8 cellular contexts compared by ENCODE assay signal in genomic region chr20:37095108-37095608, GRCh38. TPM values are rescaled to one million over a fixed set of nuclear protein-coding genes. Genes with fewer than 3 reads are reported as not detected.
DNase-seq lines count a peak whose midpoint lies in the region; ATAC-seq, FAIRE-seq and TF ChIP-seq lines count a peak whose summit lies in the region.

No MANE protein-coding gene starts in this region.

- DNase-seq in COLO668 (lab: John Stamatoyannopoulos, UW; ENCODE audit: unreplicated experiment) (peak; percentile 42), GM20000 (ENCODE audit: low spot score) (peak; percentile 39), endothelial cell of umbilical vein (ENCODE audit: low read depth, low spot score) (no peak), urothelium cell line (ENCODE audit: low spot score) (peak; percentile 44), hippocampal formation (lab: John Stamatoyannopoulos, UW) (no peak)
- DNase-seq in activated CD4-positive, alpha-beta T cell treated with anti-CD3 and anti-CD28 coated beads for 36 hours = peak; percentile 65
- peak; percentile 31 to 77 (median 71) for DNase-seq in naive thymus-derived CD4-positive, alpha-beta T cell

- peak overlapping the region; percentile 99 for H3K27ac Mint-ChIP-seq in activated CD4-positive, alpha-beta T cell treated with anti-CD3 and anti-CD28 coated beads for 36 hours
- H3K27ac Mint-ChIP-seq in naive thymus-derived CD4-positive, alpha-beta T cell = peak overlapping the region; percentile 96 to 100 (median 99)

- peaks cover 40% of the 10 kb centered on the region for H3K79me2 ChIP-seq in endothelial cell of umbilical vein (ENCODE audit: control insufficient read depth, insufficient read depth, low read length)

- H3K36me3 ChIP-seq in KOPT-K1 (ENCODE audit: insufficient read depth, low read length) = peaks cover 45% of the 10 kb centered on the region
- H3K36me3 ChIP-seq in endothelial cell of umbilical vein (ENCODE audit: control insufficient read depth in 2 of 2, extremely low read depth in 1 of 2, insufficient read depth in 2 of 2, low read length in 2 of 2) = peaks cover 0 to 2% of the 10 kb centered on the region in 2 experiments
- no peaks in the 10 kb centered on the region for H3K36me3 ChIP-seq in naive thymus-derived CD4-positive, alpha-beta T cell (ENCODE audit: control insufficient read depth in 2 of 3, insufficient read depth in 3 of 3, low read length in 3 of 3)

- peaks cover 29% of the 10 kb centered on the region for H3K4me1 Mint-ChIP-seq in activated CD4-positive, alpha-beta T cell treated with anti-CD3 and anti-CD28 coated beads for 36 hours
- peaks cover 15 to 45% (median 36%) of the 10 kb centered on the region in 7 donors for H3K4me1 Mint-ChIP-seq in naive thymus-derived CD4-positive, alpha-beta T cell

- H3K9ac ChIP-seq in endothelial cell of umbilical vein (replicated peaks; ENCODE audit: extremely low read depth, insufficient read depth, low read length) = peak overlapping the region; percentile 85

- POLR2A ChIA-PET in activated CD4-positive, alpha-beta T cell treated with anti-CD3 and anti-CD28 coated beads for 36 hours (lab: Charles Lee) = interaction anchor here (0.6 to 1.7 kb wide), 6 partner anchors 13 to 1141 kb away, joined by 3 to 12 read pairs (median 6); partner anchors contain the start of genes MROH8, RPN2 and SCAND1
- POLR2A ChIA-PET in endothelial cell of umbilical vein (lab: Charles Lee) = interaction anchor here (0.6 kb wide), 1 partner anchor 35 kb away, joined by 3 read pairs; no protein-coding TSS in a partner anchor
- POLR2A ChIA-PET in naive thymus-derived CD4-positive, alpha-beta T cell (lab: Charles Lee) = interaction anchor here (0.7 to 2.6 kb wide), 13 partner anchors 9 to 432 kb away, joined by 3 to 20 read pairs (median 5); partner anchors contain the start of genes BLCAP, MROH8 and RPN2

- no peaks in the 10 kb centered on the region for H3K27me3 ChIP-seq in endothelial cell of umbilical vein (ENCODE audit: control insufficient read depth in 2 of 2, insufficient read depth in 2 of 2, low read length in 2 of 2)
- H3K27me3 ChIP-seq in naive thymus-derived CD4-positive, alpha-beta T cell (ENCODE audit: control insufficient read depth in 2 of 2, insufficient read depth in 2 of 2, low read length in 2 of 2) = no peaks in the 10 kb centered on the region

- CTCF ChIA-PET in activated CD4-positive, alpha-beta T cell treated with anti-CD3 and anti-CD28 coated beads for 36 hours (lab: Charles Lee) = interaction anchor here (0.6 to 1.2 kb wide), 5 partner anchors 22 to 173 kb away, joined by 3 to 4 read pairs (median 3); partner anchors contain the start of genes MROH8 and RPN2
- CTCF ChIA-PET in endothelial cell of umbilical vein (lab: Charles Lee) = interaction anchor here (0.8 to 1.5 kb wide), 7 partner anchors 9 to 100 kb away, joined by 3 to 6 read pairs (median 3); partner anchors contain the start of genes MROH8 and RPN2
- CTCF ChIA-PET in naive thymus-derived CD4-positive, alpha-beta T cell (lab: Charles Lee) = interaction anchor here (0.7 to 1.6 kb wide), 8 partner anchors 13 to 167 kb away, joined by 3 to 7 read pairs (median 3); no protein-coding TSS in a partner anchor

- peak overlapping the region; percentile 95 for H3K4me3 Mint-ChIP-seq in activated CD4-positive, alpha-beta T cell treated with anti-CD3 and anti-CD28 coated beads for 36 hours
- peak overlapping the region; percentile 88 to 100 (median 97) for H3K4me3 Mint-ChIP-seq in naive thymus-derived CD4-positive, alpha-beta T cell

- H3K4me3 ChIP-seq in endothelial cell of umbilical vein (replicated peaks in 1 of 3; ENCODE audit: insufficient read depth in 1 of 3, low read depth in 1 of 3, low read length in 3 of 3) = peak overlapping the region; percentile 29 to 70 (median 69)
- peak overlapping the region; percentile 93 for H3K4me3 ChIP-seq in naive thymus-derived CD4-positive, alpha-beta T cell (ENCODE audit: low read length)

- H3K36me3 Mint-ChIP-seq in activated CD4-positive, alpha-beta T cell treated with anti-CD3 and anti-CD28 coated beads for 36 hours (ENCODE audit: low read depth) = peaks cover 37% of the 10 kb centered on the region
- peaks cover 0 to 21% (median 5%) of the 10 kb centered on the region in 5 donors for H3K36me3 Mint-ChIP-seq in naive thymus-derived CD4-positive, alpha-beta T cell

- no peak for TF ChIP-seq CTCF in GM20000 (IDR thresholded peaks at IDR 0.05; ENCODE audit: extremely low read depth, missing control alignments)
- TF ChIP-seq CTCF in endothelial cell of umbilical vein (IDR thresholded peaks at IDR 0.05; ENCODE audit: extremely low read depth in 1 of 2, insufficient read depth in 1 of 2, low read depth in 1 of 2, low read length in 2 of 2) = no peak

- H3K9me1 ChIP-seq in endothelial cell of umbilical vein (replicated peaks; ENCODE audit: control insufficient read depth, extremely low read depth, insufficient read depth, low read length) = no peaks in the 10 kb centered on the region

- peak overlapping the region; percentile 83 for H2AFZ ChIP-seq in endothelial cell of umbilical vein (ENCODE audit: low read depth, low read length)

- intact Hi-C loops in activated CD4-positive, alpha-beta T cell treated with anti-CD3 and anti-CD28 coated beads for 36 hours (cut with DNase I, micrococcal nuclease) = loop anchor here (1.0 to 2.0 kb wide), 6 partner anchors 20 to 522 kb away; partner anchors contain the start of genes MROH8 (in 1 of the 2), RPN2 (in 1 of the 2), SAMHD1 (in 1 of the 2) and TGIF2 (in 1 of the 2)
- intact Hi-C loops in endothelial cell of umbilical vein (cut with micrococcal nuclease) = loop anchor here (10.0 kb wide), 1 partner anchor 80 kb away; the partner anchor contains the start of genes MROH8 and RPN2
- intact Hi-C loops in naive thymus-derived CD4-positive, alpha-beta T cell (cut with micrococcal nuclease) = loop anchor here (1.0 to 10.0 kb wide), 8 partner anchors 52 to 1867 kb away; partner anchors contain the start of genes SAMHD1 (in 2 of the 2), BLCAP (in 1 of the 2), DHX35 (in 1 of the 2) and DSN1 (in 1 of the 2)

- no peak for TF ChIP-seq POLR2A in endothelial cell of umbilical vein (IDR thresholded peaks at IDR 0.05; ENCODE audit: low read depth, low read length)

- H3K9me3 ChIP-seq in KOPT-K1 (ENCODE audit: insufficient read depth, low read length, poor library complexity, severe bottlenecking) = no peaks in the 10 kb centered on the region
- no peaks in the 10 kb centered on the region for H3K9me3 ChIP-seq in endothelial cell of umbilical vein (replicated peaks; ENCODE audit: control insufficient read depth, insufficient read depth, low read length)
- H3K9me3 ChIP-seq in naive thymus-derived CD4-positive, alpha-beta T cell (ENCODE audit: control insufficient read depth in 2 of 3, low read length in 3 of 3) = no peaks in the 10 kb centered on the region

- H3K27ac ChIP-seq in KOPT-K1 (ENCODE audit: low read depth, low read length, poor library complexity, severe bottlenecking) = peak overlapping the region; percentile 94
- peak overlapping the region; percentile 73 for H3K27ac ChIP-seq in endothelial cell of umbilical vein (ENCODE audit: insufficient read depth, low read depth, low read length)
- peak overlapping the region; percentile 91 for H3K27ac ChIP-seq in naive thymus-derived CD4-positive, alpha-beta T cell (ENCODE audit: low read depth, low read length)

- H3K27me3 Mint-ChIP-seq in activated CD4-positive, alpha-beta T cell treated with anti-CD3 and anti-CD28 coated beads for 36 hours = no peaks in the 10 kb centered on the region
- H3K27me3 Mint-ChIP-seq in naive thymus-derived CD4-positive, alpha-beta T cell = peaks cover 0 to 6% (median 0%) of the 10 kb centered on the region in 5 donors

- H4K20me1 ChIP-seq in endothelial cell of umbilical vein (replicated peaks; ENCODE audit: control insufficient read depth, extremely low read depth, insufficient read depth, low read length) = no peaks in the 10 kb centered on the region

- peak; percentile 52 for ATAC-seq in activated CD4-positive, alpha-beta T cell treated with anti-CD3 and anti-CD28 coated beads for 36 hours
- peak; percentile 74 for ATAC-seq in naive thymus-derived CD4-positive, alpha-beta T cell

- FAIRE-seq in endothelial cell of umbilical vein (lab: Jason Lieb, UNC) (peak; percentile 67), urothelium cell line (lab: Jason Lieb, UNC) (peak; percentile 32)

- dilution Hi-C loops in endothelial cell of umbilical vein (cut with MboI; ENCODE audit: extremely low pct_ligation_motif_present, low sequenced_read_pairs) = no loop called here

- H3K9me3 Mint-ChIP-seq in activated CD4-positive, alpha-beta T cell treated with anti-CD3 and anti-CD28 coated beads for 36 hours (ENCODE audit: low read depth) = no peaks in the 10 kb centered on the region
- peaks cover 0 to 4% (median 0%) of the 10 kb centered on the region in 11 donors for H3K9me3 Mint-ChIP-seq in naive thymus-derived CD4-positive, alpha-beta T cell

- H3K4me2 ChIP-seq in endothelial cell of umbilical vein (ENCODE audit: insufficient read depth, low read length) = peak overlapping the region; percentile 49

- peaks cover 11% of the 10 kb centered on the region for H3K4me1 ChIP-seq in endothelial cell of umbilical vein (ENCODE audit: control insufficient read depth, extremely low read depth, insufficient read depth, low read length)
- peaks cover 17 to 18% of the 10 kb centered on the region in 2 donors for H3K4me1 ChIP-seq in naive thymus-derived CD4-positive, alpha-beta T cell (ENCODE audit: control insufficient read depth in 2 of 2, insufficient read depth in 2 of 2, low read length in 2 of 2)

- BruUV-seq in endothelial cell of umbilical vein (replicated peaks; lab: Mats Ljungman, UMichigan) = TSS peak; percentile 41

TF ChIP-seq in endothelial cell of umbilical vein, 7 proteins besides CTCF, POLR2A, EP300 and RAD21 (continues in another document):
- no peak for TF ChIP-seq MYC (IDR thresholded peaks at IDR 0.05; ENCODE audit: low read depth, low read length)
- no peak for TF ChIP-seq POLR2AphosphoS5 (IDR thresholded peaks at IDR 0.05; ENCODE audit: insufficient read depth, low read depth, low read length)
- no peak for TF ChIP-seq GATA2 (IDR thresholded peaks at IDR 0.05; ENCODE audit: insufficient read depth, insufficient read length, low read depth, low read length)
- no peak for TF ChIP-seq FOS (IDR thresholded peaks at IDR 0.05; ENCODE audit: borderline replicate concordance, insufficient read depth, low read length)

RNA-seq across cellular contexts. Expression of gene RBL1, which starts 0.6 kb away (rescaled TPM):
- 10 to 100 TPM; 39.5 to 43.2 TPM for total RNA-seq in activated CD4-positive, alpha-beta T cell treated with anti-CD3 and anti-CD28 coated beads for 36 hours
- total RNA-seq in endothelial cell of umbilical vein = 16.8 and 20.1 TPM in 2 replicates
- 2.7 and 3.1 TPM in 2 replicates for polyA plus RNA-seq in endothelial cell of umbilical vein
- 4.4 and 4.8 TPM in 2 replicates for polyA plus RNA-seq in endothelial cell of umbilical vein (2011; cell fraction: cytosol; rRNA removed)
- 4.5 and 11.3 TPM in 2 replicates for polyA plus RNA-seq in endothelial cell of umbilical vein (2011; cell fraction: nucleus; rRNA removed)
- 5.4 and 10.7 TPM in 2 replicates for polyA plus RNA-seq in endothelial cell of umbilical vein (2012)
- polyA minus RNA-seq in endothelial cell of umbilical vein = 7.5 and 11.0 TPM in 2 replicates
- polyA minus RNA-seq in endothelial cell of umbilical vein (2011; cell fraction: cytosol; rRNA and poly(A)+ RNA removed) = 17.2 TPM
- 12.3 and 17.0 TPM in 2 replicates for polyA minus RNA-seq in endothelial cell of umbilical vein (2011; cell fraction: nucleus; rRNA and poly(A)+ RNA removed)
- total RNA-seq in naive thymus-derived CD4-positive, alpha-beta T cell = 10 to 100 TPM; 27.4 to 51.2 (median 30.6) TPM
- 10 to 100 TPM in 1 of 2 donors, 1 to 10 TPM in 1; 10.0 to 13.0 TPM for polyA plus RNA-seq in naive thymus-derived CD4-positive, alpha-beta T cell

Comparison
In these comparisons a context has a peak if more than half of its experiments do, and no peak if none do; other contexts are left out.
1. DNase-seq: peak in COLO668 (single experiment), GM20000 (single experiment), activated CD4-positive, alpha-beta T cell treated with anti-CD3 and anti-CD28 coated beads for 36 hours (single experiment), naive thymus-derived CD4-positive, alpha-beta T cell (9 of 9) and urothelium cell line (single experiment); none in endothelial cell of umbilical vein (single experiment) and hippocampal formation (0 of 2).
2. Peak in every context shown above with its lines, with median percentiles within 50 percentile points of each other: H3K27ac ChIP-seq.